1 cellular context compared by ENCODE assay signal in the genomic region with DNA sequence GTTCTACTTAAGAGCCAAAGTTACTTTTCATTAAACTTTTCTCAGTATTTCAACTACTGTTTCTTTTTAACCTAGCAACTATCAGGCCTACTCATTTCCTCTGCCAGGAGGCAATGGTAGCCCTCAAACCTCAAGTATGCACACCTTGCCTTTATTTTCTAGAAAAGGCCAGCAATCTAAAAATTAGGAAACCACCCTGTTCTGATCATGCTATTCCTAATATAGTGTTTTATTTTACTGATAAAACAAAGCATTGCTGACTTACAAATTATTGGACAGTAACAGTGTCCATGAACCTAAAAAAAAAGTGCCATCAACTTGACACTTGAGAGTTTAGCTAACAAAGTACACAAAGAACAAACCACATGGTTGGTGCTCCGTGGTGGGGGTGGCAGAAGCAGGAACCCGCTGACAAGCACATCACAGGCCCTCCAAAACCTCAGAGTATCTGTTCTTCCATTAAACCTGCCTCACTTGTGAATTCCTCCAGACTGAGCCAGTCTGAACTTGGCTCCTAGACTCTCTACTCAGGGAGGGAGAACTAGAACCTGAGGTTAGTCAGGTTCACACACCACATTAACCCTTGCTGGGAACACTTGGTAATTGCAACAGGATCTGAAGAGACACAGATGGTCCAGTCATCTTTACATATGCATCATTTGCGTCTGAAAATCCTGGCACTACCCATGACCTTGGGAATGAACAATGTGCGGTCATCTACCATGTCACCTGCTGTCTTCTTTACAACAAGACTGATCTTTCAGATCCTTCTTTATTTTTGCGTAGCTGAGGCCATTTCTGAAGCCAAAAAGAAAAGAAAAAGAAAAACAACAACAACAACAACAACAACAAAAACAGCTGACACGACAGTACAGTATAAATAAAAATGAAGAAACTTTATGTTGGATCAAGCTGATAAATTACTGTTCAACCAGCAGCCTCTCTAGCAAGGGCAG.
TF ChIP-seq lines count a peak whose summit lies in the region.

No MANE protein-coding gene starts in this region.

TF ChIP-seq in GM12878, 131 proteins besides CTCF, POLR2A, EP300 and RAD21 (continued from another document):
- peak; percentile 70 for TF ChIP-seq RUNX3 (IDR thresholded peaks at IDR 0.05; ENCODE audit: low read length)
